16 cellular contexts compared by ENCODE assay signal in genomic region chr10:70223728-70224127, GRCh38. TPM values are rescaled to one million over a fixed set of nuclear protein-coding genes. Genes with fewer than 3 reads are reported as not detected.
A peak's percentile ranks its signal among the peaks of the same experiment; 100 is the strongest.
DNase-seq lines count a peak whose midpoint lies in the region; ATAC-seq and TF ChIP-seq lines count a peak whose summit lies in the region.
"Had no signal": no experiment of that assay in that cellular context is flagged by ENCODE, and none has a peak within 500 bp of the region (broad histone marks: within the 10 kb centered on the region; RNA-seq: fewer than 3 reads in every experiment).

No MANE protein-coding gene starts in this region.

- H3K36me3 Mint-ChIP-seq in activated T-cell treated with anti-CD3 and anti-CD28 coated beads, Interleukin-2, amount 50 U/mL, for 24 hours (ENCODE audit: low read depth), result peaks cover 77% of the 10 kb centered on the region
- H3K36me3 Mint-ChIP-seq in HFFc6 (ENCODE audit: low read depth), result peaks cover 7% of the 10 kb centered on the region; the same call in 1 of the 2 replicates
- H3K36me3 Mint-ChIP-seq in mesothelial cell of epicardium, result no peaks in the 10 kb centered on the region
- H3K36me3 Mint-ChIP-seq in stimulated activated memory B cell treated with anti-CD40 and anti-IgM and Interleukin-4, amounts not matched to agents 10 μg/mL and 1 μg/mL and 100 μg/mL, for 72 hours, result peaks cover 23% of the 10 kb centered on the region

- peak overlapping the region; percentile 18 for H3K27ac Mint-ChIP-seq in activated T-cell treated with anti-CD3 and anti-CD28 coated beads, Interleukin-2, amount 50 U/mL, for 24 hours
- H3K27ac Mint-ChIP-seq in HFFc6, result peak overlapping the region; percentile 28; the same call in 1 of the 2 replicates
- peak overlapping the region; percentile 22 for H3K27ac Mint-ChIP-seq in mesothelial cell of epicardium
- H3K27ac Mint-ChIP-seq in stimulated activated memory B cell treated with anti-CD40 and anti-IgM and Interleukin-4, amounts not matched to agents 10 μg/mL and 1 μg/mL and 100 μg/mL, for 72 hours, result no peak overlapping the region

- no peaks in the 10 kb centered on the region for H3K9me3 Mint-ChIP-seq in activated T-cell treated with anti-CD3 and anti-CD28 coated beads, Interleukin-2, amount 50 U/mL, for 24 hours
- H3K9me3 Mint-ChIP-seq in HFFc6 (no peaks in the 10 kb centered on the region), mesothelial cell of epicardium (no peaks in the 10 kb centered on the region)
- no peaks in the 10 kb centered on the region for H3K9me3 Mint-ChIP-seq in stimulated activated memory B cell treated with anti-CD40 and anti-IgM and Interleukin-4, amounts not matched to agents 10 μg/mL and 1 μg/mL and 100 μg/mL, for 72 hours
- H3K9me3 Mint-ChIP-seq: CD8-positive, alpha-beta memory T cell had no signal

- no peaks in the 10 kb centered on the region for H3K27me3 Mint-ChIP-seq in activated T-cell treated with anti-CD3 and anti-CD28 coated beads, Interleukin-2, amount 50 U/mL, for 24 hours
- H3K27me3 Mint-ChIP-seq in HFFc6 (ENCODE audit: insufficient read depth) (no peaks in the 10 kb centered on the region), mesothelial cell of epicardium (ENCODE audit: low read depth) (no peaks in the 10 kb centered on the region)
- H3K27me3 Mint-ChIP-seq in stimulated activated memory B cell treated with anti-CD40 and anti-IgM and Interleukin-4, amounts not matched to agents 10 μg/mL and 1 μg/mL and 100 μg/mL, for 72 hours, result no peaks in the 10 kb centered on the region
- H3K27me3 Mint-ChIP-seq: CD8-positive, alpha-beta memory T cell had no signal

- TF ChIP-seq CTCF in HFFc6 (IDR thresholded peaks at IDR 0.05) (no peak), mesothelial cell of epicardium (IDR thresholded peaks at IDR 0.05; ENCODE audit: unreplicated experiment) (no peak)

- DNase-seq in activated T-cell treated with anti-CD3 and anti-CD28 coated beads, Interleukin-2, amount 50 U/mL, for 24 hours, result no peak
- no peak for DNase-seq in activated T-cell treated with anti-CD3 and anti-CD28 coated beads, Interleukin-2, amount 50 U/mL, for 48 hours
- DNase-seq in HFFc6 (no peak), amniotic epithelial cell (ENCODE audit: low read depth) (peak; percentile 33), mesothelial cell of epicardium (ENCODE audit: low spot score in 2 of 2, unreplicated experiment in 2 of 2) (no peak), NCI-H2171 (lab: John Stamatoyannopoulos, UW) (no peak)
- DNase-seq in activated CD4-positive, alpha-beta T cell treated with anti-CD3 and anti-CD28 coated beads for 48 hours, result no peak
- DNase-seq: CD8-positive, alpha-beta memory T cell; DND-41; GF-D8; GOT3; MM.1S; NCI-H1105; NCI-H187; NCI-H446 had no signal

- ATAC-seq in stimulated activated memory B cell treated with anti-CD40 and anti-IgM and Interleukin-4, amounts not matched to agents 10 μg/mL and 1 μg/mL and 100 μg/mL, for 72 hours, result no peak

- H3K4me3 Mint-ChIP-seq in activated T-cell treated with anti-CD3 and anti-CD28 coated beads, Interleukin-2, amount 50 U/mL, for 24 hours, result no peak overlapping the region
- H3K4me3 Mint-ChIP-seq in HFFc6, result no peak overlapping the region
- H3K4me3 Mint-ChIP-seq in mesothelial cell of epicardium, result no peak overlapping the region
- H3K4me3 Mint-ChIP-seq in stimulated activated memory B cell treated with anti-CD40 and anti-IgM and Interleukin-4, amounts not matched to agents 10 μg/mL and 1 μg/mL and 100 μg/mL, for 72 hours, result no peak overlapping the region
- H3K4me3 Mint-ChIP-seq: CD8-positive, alpha-beta memory T cell had no signal

- H3K4me1 Mint-ChIP-seq in activated T-cell treated with anti-CD3 and anti-CD28 coated beads, Interleukin-2, amount 50 U/mL, for 24 hours (ENCODE audit: low read depth), result peaks cover 54% of the 10 kb centered on the region
- peaks cover 31% of the 10 kb centered on the region for H3K4me1 Mint-ChIP-seq in HFFc6 (ENCODE audit: low read depth)
- peaks cover 9% of the 10 kb centered on the region for H3K4me1 Mint-ChIP-seq in mesothelial cell of epicardium
- H3K4me1 Mint-ChIP-seq in stimulated activated memory B cell treated with anti-CD40 and anti-IgM and Interleukin-4, amounts not matched to agents 10 μg/mL and 1 μg/mL and 100 μg/mL, for 72 hours, result peaks cover 24% of the 10 kb centered on the region

RNA-seq across cellular contexts. Expression of gene PPA1, which starts 9.5 kb away (rescaled TPM):
- total RNA-seq in HFFc6 (2021; fragmentation: NEBNext Ultra II Directional; extraction: Animal tissue kit (Norgen Biotek cat#: 25700)), result 100 to 1,000 TPM; 105 to 132 (median 121) TPM
- 73.5 to 78.2 TPM (median 75.7 TPM) in 3 replicates for total RNA-seq in mesothelial cell of epicardium

RNA-seq across cellular contexts. Expression of gene SAR1A, which starts 53.4 kb away (rescaled TPM):
- 100 to 1,000 TPM; 203 to 231 (median 215) TPM for total RNA-seq in HFFc6 (2021; fragmentation: NEBNext Ultra II Directional; extraction: Animal tissue kit (Norgen Biotek cat#: 25700))
- total RNA-seq in mesothelial cell of epicardium, result 125 to 133 TPM (median 131 TPM) in 3 replicates
